20 cellular contexts compared by ENCODE assay signal in the genomic region with DNA sequence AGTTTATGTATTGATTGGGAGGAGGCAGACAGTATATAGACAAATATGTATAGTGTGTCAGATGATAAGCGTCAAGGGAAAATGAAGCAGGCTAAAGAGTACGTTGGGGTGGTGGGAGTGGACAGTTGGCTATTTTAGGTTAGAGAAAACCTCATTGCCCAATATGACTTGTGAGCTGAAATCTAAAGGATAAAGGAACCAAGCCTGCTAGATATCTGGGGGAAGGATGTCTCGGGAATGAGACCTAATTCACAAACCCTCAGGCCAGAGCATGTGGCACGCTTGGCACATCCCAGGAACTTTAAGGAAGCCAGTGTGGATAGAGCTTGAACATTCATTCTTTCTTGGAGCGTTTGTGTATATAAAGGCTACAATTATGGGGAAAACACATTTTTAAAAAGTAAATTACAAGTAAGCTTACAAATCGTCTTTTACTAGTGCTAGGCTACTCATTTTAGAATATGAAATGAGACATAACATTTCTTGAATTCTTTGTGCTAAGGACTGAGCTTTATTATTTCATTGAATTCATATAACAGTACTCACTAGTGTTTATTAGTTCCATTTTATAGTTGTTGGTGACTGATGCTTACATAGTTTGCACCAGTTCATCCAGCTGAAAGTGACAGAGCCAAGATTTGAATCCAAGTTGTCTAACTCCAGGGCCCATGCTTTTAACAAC.
"Had no signal": no experiment of that assay in that cellular context is flagged by ENCODE, and none has a peak within 500 bp of the region (broad histone marks: within the 10 kb centered on the region; RNA-seq: fewer than 3 reads in every experiment).

No MANE protein-coding gene starts in this region.

- ATAC-seq: activated CD8-positive, alpha-beta T cell treated with anti-CD3 and anti-CD28 coated beads, Interleukin-2, amount 10 ng/mL, durations not matched to agents 7 days and 5 days; body of pancreas; esophagus mucosa; psoas muscle; right cardiac atrium had no signal

- H3K27me3 ChIP-seq: body of pancreas, stomach had no signal

- H3K9me3 ChIP-seq: body of pancreas, left ventricle myocardium inferior, psoas muscle, stomach had no signal

- H3K9me3 Mint-ChIP-seq: activated CD4-positive, alpha-beta T cell treated with anti-CD3 and anti-CD28 coated beads, Interleukin-2, amount 10 ng/mL, durations not matched to agents 24 days and 14 days; activated naive CD4-positive, alpha-beta T cell treated with anti-CD3 and anti-CD28 coated beads for 36 hours; activated T-cell treated with anti-CD3 and anti-CD28 coated beads, Interleukin-2, amount 50 U/mL, for 24 hours; immature natural killer cell had no signal

- H3K27ac ChIP-seq: body of pancreas, left ventricle myocardium inferior, psoas muscle, stomach had no signal

- H3K4me3 Mint-ChIP-seq: activated CD4-positive, alpha-beta T cell treated with anti-CD3 and anti-CD28 coated beads, Interleukin-2, amount 10 ng/mL, durations not matched to agents 24 days and 14 days; activated CD8-positive, alpha-beta T cell treated with anti-CD3 and anti-CD28 coated beads, Interleukin-2, amount 10 ng/mL, durations not matched to agents 7 days and 5 days; activated naive CD4-positive, alpha-beta T cell treated with anti-CD3 and anti-CD28 coated beads for 36 hours; activated T-cell treated with anti-CD3 and anti-CD28 coated beads, Interleukin-2, amount 50 U/mL, for 24 hours; type B pancreatic cell had no signal

- H3K27ac Mint-ChIP-seq: activated CD4-positive, alpha-beta T cell treated with anti-CD3 and anti-CD28 coated beads, Interleukin-2, amount 10 ng/mL, durations not matched to agents 24 days and 14 days; activated CD8-positive, alpha-beta T cell treated with anti-CD3 and anti-CD28 coated beads, Interleukin-2, amount 10 ng/mL, durations not matched to agents 7 days and 5 days; activated naive CD4-positive, alpha-beta T cell treated with anti-CD3 and anti-CD28 coated beads for 36 hours; activated T-cell treated with anti-CD3 and anti-CD28 coated beads, Interleukin-2, amount 50 U/mL, for 24 hours; immature natural killer cell; type B pancreatic cell had no signal

- H3K4me3 ChIP-seq: body of pancreas, left ventricle myocardium inferior, psoas muscle, smooth muscle cell, stomach had no signal

- DNase-seq: activated CD4-positive, alpha-beta T cell treated with anti-CD3 and anti-CD28 coated beads, Interleukin-2, amount 10 ng/mL, durations not matched to agents 24 days and 14 days; activated CD8-positive, alpha-beta T cell treated with anti-CD3 and anti-CD28 coated beads, Interleukin-2, amount 10 ng/mL, durations not matched to agents 7 days and 5 days; activated naive CD4-positive, alpha-beta T cell treated with anti-CD3 and anti-CD28 coated beads for 36 hours; activated T-cell treated with anti-CD3 and anti-CD28 coated beads, Interleukin-2, amount 50 U/mL, for 24 hours; body of pancreas; cortex of kidney; effector CD4-positive, alpha-beta T cell; immature natural killer cell; kidney glomerular epithelial cell; left ventricle myocardium inferior; mammary epithelial cell; midbrain; psoas muscle; right cardiac atrium; stimulated activated CD4-positive, alpha-beta T cell treated with anti-CD3 and anti-CD28 coated beads, Interleukin-4, amount 100 ng/mL, for 1 hour; stomach; T-helper 9 cell had no signal

- H3K27me3 Mint-ChIP-seq: activated CD4-positive, alpha-beta T cell treated with anti-CD3 and anti-CD28 coated beads, Interleukin-2, amount 10 ng/mL, durations not matched to agents 24 days and 14 days; activated T-cell treated with anti-CD3 and anti-CD28 coated beads, Interleukin-2, amount 50 U/mL, for 24 hours; type B pancreatic cell had no signal
